In genomic region chr13:97106323-97106722, GRCh38 we compare ENCODE assay signal across 37 cellular contexts.
"Had no signal": no experiment of that assay in that cellular context is flagged by ENCODE, and none has a peak within 500 bp of the region (broad histone marks: within the 10 kb centered on the region; RNA-seq: fewer than 3 reads in every experiment).

No MANE protein-coding gene starts in this region.

- H3K9me3 Mint-ChIP-seq: activated B cell treated with CpG ODN at 0.5 μM for 24 hours; activated CD4-positive, alpha-beta memory T cell treated with anti-CD3 and anti-CD28 coated beads for 36 hours; activated CD4-positive, alpha-beta T cell treated with anti-CD3 and anti-CD28 coated beads, Interleukin-2, amount 10 ng/mL, durations not matched to agents 24 days and 14 days; activated CD8-positive, alpha-beta T cell treated with anti-CD3 and anti-CD28 coated beads for 36 hours; activated naive CD4-positive, alpha-beta T cell treated with anti-CD3 and anti-CD28 coated beads for 36 hours; activated naive CD4-positive, alpha-beta T cell treated with anti-CD3 and anti-CD28 coated beads, Interleukin-2, amount 50 U/mL, for 72 hours; activated naive CD8-positive, alpha-beta T cell treated with anti-CD3 and anti-CD28 coated beads for 36 hours; activated T-cell treated with anti-CD3 and anti-CD28 coated beads, Interleukin-2, amount 50 U/mL, for 4 hours; activated T-cell treated with anti-CD3 and anti-CD28 coated beads, Interleukin-2, amount 50 U/mL, for 72 hours; activated T-helper 1 cell treated with anti-CD3 and anti-CD28 coated beads, Interleukin-12 subunit alpha, Interleukin-12 subunit beta, Interleukin-2, Interleukin-4 antibody, amounts not matched to agents 30 ng/mL and 10 ng/mL and 1 ng/mL, durations not matched to agents 14 hours and 24 hours and 36 hours; activated T-helper 17 cell treated with anti-CD3 and anti-CD28 coated beads, Interleukin-2, amount 50 U/mL, for 72 hours; T-helper 1 cell treated with Interleukin-12 subunit alpha and Interleukin-12 subunit beta and Interleukin-4 antibody, amounts not matched to agents 30 μg/mL and 1 μg/mL, for 36 hours; T-helper 2 cell treated with Interferon-gamma antibody and Interleukin-4, amounts not matched to agents 5 μg/mL and 100 μg/mL, for 36 hours had no signal

- H3K4me1 ChIP-seq: breast epithelium had no signal

- DNase-seq: activated B cell treated with CpG ODN at 0.5 μM for 24 hours; activated CD4-positive, alpha-beta memory T cell treated with anti-CD3 and anti-CD28 coated beads for 36 hours; activated CD4-positive, alpha-beta T cell treated with anti-CD3 and anti-CD28 coated beads for 4 hours; activated CD4-positive, alpha-beta T cell treated with anti-CD3 and anti-CD28 coated beads, Interleukin-2, amount 50 U/mL, for 1 hour; activated CD4-positive, alpha-beta T cell treated with anti-CD3 and anti-CD28 coated beads, Interleukin-2, amount 50 U/mL, for 4 hours; activated CD4-positive, CD25-positive, alpha-beta regulatory T cell treated with anti-CD3 and anti-CD28 coated beads, Interleukin-2, amount 50 U/mL, for 72 hours; activated CD8-positive, alpha-beta memory T cell treated with anti-CD3 and anti-CD28 coated beads, Interleukin-2, amount 50 U/mL, for 4 hours; activated CD8-positive, alpha-beta T cell treated with anti-CD3 and anti-CD28 coated beads for 36 hours; activated effector memory CD4-positive, alpha-beta T cell treated with anti-CD3 and anti-CD28 coated beads, Interleukin-2, amount 50 U/mL, for 16 hours; activated gamma-delta T cell treated with Interleukin-2 at 50 U/mL for 16 hours; activated naive CD4-positive, alpha-beta T cell; activated naive CD4-positive, alpha-beta T cell treated with anti-CD3 and anti-CD28 coated beads for 36 hours; activated naive CD4-positive, alpha-beta T cell treated with anti-CD3 and anti-CD28 coated beads, Interleukin-2, amount 50 U/mL, for 16 hours; activated naive CD8-positive, alpha-beta T cell treated with anti-CD3 and anti-CD28 coated beads for 36 hours; activated T-cell treated with anti-CD3 and anti-CD28 coated beads for 4 hours; activated T-cell treated with anti-CD3 and anti-CD28 coated beads, Interleukin-2, amount 50 U/mL, for 1 hour; activated T-cell treated with anti-CD3 and anti-CD28 coated beads, Interleukin-2, amount 50 U/mL, for 4 hours; activated T-cell treated with anti-CD3 and anti-CD28 coated beads, Interleukin-2, amount 50 U/mL, for 72 hours; adrenal gland; amniotic stem cell; aorta; body of pancreas; brain microvascular endothelial cell; central memory CD4-positive, alpha-beta T cell; T-helper 1 cell; T-helper 2 cell; T-helper 9 cell had no signal

- FAIRE-seq: astrocyte, TTC549 had no signal

- H3K36me3 Mint-ChIP-seq: activated CD4-positive, alpha-beta memory T cell treated with anti-CD3 and anti-CD28 coated beads for 36 hours; activated naive CD8-positive, alpha-beta T cell treated with anti-CD3 and anti-CD28 coated beads for 36 hours had no signal

- H3K27ac Mint-ChIP-seq: activated B cell treated with CpG ODN at 0.5 μM for 24 hours; activated CD4-positive, alpha-beta memory T cell treated with anti-CD3 and anti-CD28 coated beads for 36 hours; activated CD4-positive, alpha-beta T cell treated with anti-CD3 and anti-CD28 coated beads, Interleukin-2, amount 10 ng/mL, durations not matched to agents 24 days and 14 days; activated CD8-positive, alpha-beta T cell treated with anti-CD3 and anti-CD28 coated beads for 36 hours; activated naive CD4-positive, alpha-beta T cell treated with anti-CD3 and anti-CD28 coated beads for 36 hours; activated naive CD4-positive, alpha-beta T cell treated with anti-CD3 and anti-CD28 coated beads, Interleukin-2, amount 50 U/mL, for 72 hours; activated naive CD8-positive, alpha-beta T cell treated with anti-CD3 and anti-CD28 coated beads for 36 hours; activated T-cell treated with anti-CD3 and anti-CD28 coated beads, Interleukin-2, amount 50 U/mL, for 72 hours; activated T-helper 1 cell treated with anti-CD3 and anti-CD28 coated beads, Interleukin-12 subunit alpha, Interleukin-12 subunit beta, Interleukin-2, Interleukin-4 antibody, amounts not matched to agents 30 ng/mL and 10 ng/mL and 1 ng/mL, durations not matched to agents 14 hours and 24 hours and 36 hours; activated T-helper 17 cell treated with anti-CD3 and anti-CD28 coated beads, Interleukin-2, amount 50 U/mL, for 72 hours; T-helper 1 cell treated with Interleukin-12 subunit alpha and Interleukin-12 subunit beta and Interleukin-4 antibody, amounts not matched to agents 30 μg/mL and 1 μg/mL, for 36 hours; T-helper 2 cell treated with Interferon-gamma antibody and Interleukin-4, amounts not matched to agents 5 μg/mL and 100 μg/mL, for 36 hours had no signal

- H3K4me3 Mint-ChIP-seq: activated B cell treated with CpG ODN at 0.5 μM for 24 hours; activated CD4-positive, alpha-beta memory T cell treated with anti-CD3 and anti-CD28 coated beads for 36 hours; activated CD4-positive, alpha-beta T cell treated with anti-CD3 and anti-CD28 coated beads, Interleukin-2, amount 10 ng/mL, durations not matched to agents 24 days and 14 days; activated CD8-positive, alpha-beta T cell treated with anti-CD3 and anti-CD28 coated beads for 36 hours; activated naive CD4-positive, alpha-beta T cell treated with anti-CD3 and anti-CD28 coated beads for 36 hours; activated naive CD8-positive, alpha-beta T cell treated with anti-CD3 and anti-CD28 coated beads for 36 hours; activated T-cell treated with anti-CD3 and anti-CD28 coated beads, Interleukin-2, amount 50 U/mL, for 4 hours; activated T-cell treated with anti-CD3 and anti-CD28 coated beads, Interleukin-2, amount 50 U/mL, for 72 hours; activated T-helper 1 cell treated with anti-CD3 and anti-CD28 coated beads, Interleukin-12 subunit alpha, Interleukin-12 subunit beta, Interleukin-2, Interleukin-4 antibody, amounts not matched to agents 30 ng/mL and 10 ng/mL and 1 ng/mL, durations not matched to agents 14 hours and 24 hours and 36 hours; activated T-helper 17 cell treated with anti-CD3 and anti-CD28 coated beads, Interleukin-2, amount 50 U/mL, for 72 hours; T-helper 1 cell treated with Interleukin-12 subunit alpha and Interleukin-12 subunit beta and Interleukin-4 antibody, amounts not matched to agents 30 μg/mL and 1 μg/mL, for 36 hours; T-helper 2 cell treated with Interferon-gamma antibody and Interleukin-4, amounts not matched to agents 5 μg/mL and 100 μg/mL, for 36 hours had no signal

- H3K27me3 ChIP-seq: adrenal gland, body of pancreas, brain microvascular endothelial cell, breast epithelium had no signal

- H3K27me3 Mint-ChIP-seq: activated T-helper 17 cell treated with anti-CD3 and anti-CD28 coated beads, Interleukin-2, amount 50 U/mL, for 72 hours had no signal

- ATAC-seq: activated CD8-positive, alpha-beta T cell treated with anti-CD3 and anti-CD28 coated beads for 36 hours; activated naive CD4-positive, alpha-beta T cell treated with anti-CD3 and anti-CD28 coated beads, Interleukin-2, amount 50 U/mL, for 72 hours; activated T-cell treated with anti-CD3 and anti-CD28 coated beads, Interleukin-2, amount 50 U/mL, for 4 hours; activated T-cell treated with anti-CD3 and anti-CD28 coated beads, Interleukin-2, amount 50 U/mL, for 72 hours; activated T-helper 17 cell treated with anti-CD3 and anti-CD28 coated beads, Interleukin-2, amount 50 U/mL, for 72 hours; body of pancreas had no signal

- H3K27ac ChIP-seq: adrenal gland, body of pancreas, brain microvascular endothelial cell, breast epithelium, VCaP had no signal

- H3K9me3 ChIP-seq: adrenal gland, body of pancreas, breast epithelium had no signal

- H3K36me3 ChIP-seq: adrenal gland, brain microvascular endothelial cell, breast epithelium had no signal

- H3K4me3 ChIP-seq: adrenal gland, body of pancreas, breast epithelium had no signal
